10 cellular contexts compared by ENCODE assay signal in genomic region chr2:145411493-145411892, GRCh38.
A peak's percentile ranks its signal among the peaks of the same experiment; 100 is the strongest.
DNase-seq lines count a peak whose midpoint lies in the region; ATAC-seq and TF ChIP-seq lines count a peak whose summit lies in the region.
"Had no signal": no experiment of that assay in that cellular context is flagged by ENCODE, and none has a peak within 500 bp of the region (broad histone marks: within the 10 kb centered on the region; RNA-seq: fewer than 3 reads in every experiment).

No MANE protein-coding gene starts in this region.

- peaks cover 57% of the 10 kb centered on the region for H3K27me3 Mint-ChIP-seq in T-helper 2 cell treated with Interferon-gamma antibody and Interleukin-4, amounts not matched to agents 5 μg/mL and 100 μg/mL, for 36 hours (ENCODE audit: low read depth)

- no peak for TF ChIP-seq POLR2A in uterus (IDR thresholded peaks at IDR 0.05)

- no peaks in the 10 kb centered on the region for H3K27me3 ChIP-seq in uterus

- H3K9me3 ChIP-seq in uterus, result no peaks in the 10 kb centered on the region

- H3K4me3 ChIP-seq in GM12865 (ENCODE audit: low read depth, low read length), result no peak overlapping the region
- no peak overlapping the region for H3K4me3 ChIP-seq in uterus
- H3K4me3 ChIP-seq: skin epidermis had no signal

- no peaks in the 10 kb centered on the region for H3K36me3 ChIP-seq in uterus

- peaks cover 16% of the 10 kb centered on the region for H3K36me3 Mint-ChIP-seq in T-helper 2 cell treated with Interferon-gamma antibody and Interleukin-4, amounts not matched to agents 5 μg/mL and 100 μg/mL, for 36 hours (ENCODE audit: low read depth)

- peaks cover 26% of the 10 kb centered on the region for H3K9me3 Mint-ChIP-seq in T-helper 2 cell treated with Interferon-gamma antibody and Interleukin-4, amounts not matched to agents 5 μg/mL and 100 μg/mL, for 36 hours

- peaks cover 30% of the 10 kb centered on the region for H3K4me1 Mint-ChIP-seq in T-helper 2 cell treated with Interferon-gamma antibody and Interleukin-4, amounts not matched to agents 5 μg/mL and 100 μg/mL, for 36 hours (ENCODE audit: low read depth)

- H3K27ac ChIP-seq in uterus, result no peak overlapping the region
- H3K27ac ChIP-seq: skin epidermis had no signal

- ATAC-seq in GM21360 (IDR thresholded peaks at IDR 0.05; ENCODE audit: unreplicated experiment) (peak; percentile 97), HG03442 (IDR thresholded peaks at IDR 0.05; ENCODE audit: unreplicated experiment) (peak; percentile 98)

- no peaks in the 10 kb centered on the region for H3K4me1 ChIP-seq in uterus

- TF ChIP-seq CTCF in GM12865 (IDR thresholded peaks at IDR 0.05; ENCODE audit: insufficient read depth, low read depth, low read length, missing control alignments) (no peak), uterus (IDR thresholded peaks at IDR 0.05) (no peak)

- H3K27ac Mint-ChIP-seq in T-helper 2 cell treated with Interferon-gamma antibody and Interleukin-4, amounts not matched to agents 5 μg/mL and 100 μg/mL, for 36 hours, result peak overlapping the region; percentile 80

- H3K4me3 Mint-ChIP-seq in T-helper 2 cell treated with Interferon-gamma antibody and Interleukin-4, amounts not matched to agents 5 μg/mL and 100 μg/mL, for 36 hours, result peak overlapping the region; percentile 71

- intact Hi-C loops in uterus (cut with DNase I; ENCODE audit: low total_unique reads), result no loop called here

- DNase-seq in GM12865 (ENCODE audit: low read depth), result peak; percentile 63
- DNase-seq in T-helper 2 cell treated with Interferon-gamma antibody and Interleukin-4, amounts not matched to agents 5 μg/mL and 100 μg/mL, for 36 hours (ENCODE audit: low spot score), result peak; percentile 39
- DNase-seq in uterus, result no peak
- DNase-seq in G401 (ENCODE audit: low spot score), result no peak
- no peak for DNase-seq in DMS 273 (lab: John Stamatoyannopoulos, UW; ENCODE audit: unreplicated experiment)
- DNase-seq in activated gamma-delta T cell (lab: John Stamatoyannopoulos, UW), result no peak
- DNase-seq: foreskin fibroblast had no signal

- in situ Hi-C loops in G401 (cut with HindIII; ENCODE audit: low sequenced_read_pairs), result no loop called here

Comparison
In these comparisons a context has a peak if more than half of its experiments do, and no peak if none do; other contexts are left out.
1. DNase-seq: peak in GM12865 (single experiment) and T-helper 2 cell treated with Interferon-gamma antibody and Interleukin-4, amounts not matched to agents 5 μg/mL and 100 μg/mL, for 36 hours (single experiment); none in uterus (0 of 2), G401 (single experiment), DMS 273 (single experiment) and activated gamma-delta T cell (single experiment).